In the genomic region with DNA sequence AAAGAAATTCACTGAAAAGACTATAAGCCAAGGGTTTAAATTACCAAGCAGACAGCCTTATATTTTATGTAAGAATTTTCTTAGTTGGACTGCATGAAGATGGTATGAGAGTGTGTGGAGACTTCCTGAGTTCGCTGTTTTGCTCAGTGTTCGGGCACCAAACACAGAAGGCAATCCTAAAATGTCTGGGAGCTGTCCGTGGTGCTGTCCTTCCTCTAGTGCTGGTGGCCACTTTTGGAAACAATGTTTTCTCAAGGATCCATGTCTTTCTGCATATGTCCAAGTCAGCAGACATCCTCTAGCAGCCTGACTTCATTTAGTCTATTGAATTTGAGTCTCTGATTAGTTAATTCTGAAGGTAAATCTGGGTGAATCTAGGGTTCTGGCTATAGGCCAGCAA, we compare ENCODE assay signal across 10 cellular contexts.
DNase-seq lines count a peak whose midpoint lies in the region; FAIRE-seq and TF ChIP-seq lines count a peak whose summit lies in the region.
"Had no signal": no experiment of that assay in that cellular context is flagged by ENCODE, and none has a peak within 500 bp of the region (broad histone marks: within the 10 kb centered on the region; RNA-seq: fewer than 3 reads in every experiment).

No MANE protein-coding gene starts in this region.

- no TSS peak for BruUV-seq in endothelial cell of umbilical vein (replicated peaks; lab: Mats Ljungman, UMichigan)

- no peak overlapping the region for H3K9ac ChIP-seq in endothelial cell of umbilical vein (replicated peaks; ENCODE audit: extremely low read depth, insufficient read depth, low read length)

- no peaks in the 10 kb centered on the region for H3K27me3 ChIP-seq in endothelial cell of umbilical vein (ENCODE audit: control insufficient read depth in 2 of 2, insufficient read depth in 2 of 2, low read length in 2 of 2)

- POLR2A ChIA-PET in activated CD4-positive, alpha-beta T cell treated with anti-CD3 and anti-CD28 coated beads, Interleukin-2, amount 10 ng/mL, durations not matched to agents 7 days and 5 days (lab: Charles Lee) = no interaction called here
- POLR2A ChIA-PET in endothelial cell of umbilical vein (lab: Charles Lee) = no interaction called here

- H3K27ac ChIP-seq in endothelial cell of umbilical vein (ENCODE audit: insufficient read depth, low read depth, low read length) = no peak overlapping the region

- dilution Hi-C loops in endothelial cell of umbilical vein (cut with MboI; ENCODE audit: extremely low pct_ligation_motif_present, low sequenced_read_pairs) = no loop called here

- H3K4me3 Mint-ChIP-seq in activated CD4-positive, alpha-beta T cell treated with anti-CD3 and anti-CD28 coated beads, Interleukin-2, amount 10 ng/mL, durations not matched to agents 7 days and 5 days = no peak overlapping the region
- H3K4me3 Mint-ChIP-seq: type B pancreatic cell had no signal

- H3K9me3 Mint-ChIP-seq in activated CD4-positive, alpha-beta T cell treated with anti-CD3 and anti-CD28 coated beads, Interleukin-2, amount 10 ng/mL, durations not matched to agents 7 days and 5 days = no peaks in the 10 kb centered on the region
- H3K9me3 Mint-ChIP-seq: type B pancreatic cell had no signal

- H3K27me3 Mint-ChIP-seq in activated CD4-positive, alpha-beta T cell treated with anti-CD3 and anti-CD28 coated beads, Interleukin-2, amount 10 ng/mL, durations not matched to agents 7 days and 5 days = peaks cover 6% of the 10 kb centered on the region

- H3K4me2 ChIP-seq in endothelial cell of umbilical vein (ENCODE audit: insufficient read depth, low read length) = no peak overlapping the region

- H3K4me3 ChIP-seq in endothelial cell of umbilical vein (replicated peaks in 1 of 3; ENCODE audit: insufficient read depth in 1 of 3, low read depth in 1 of 3, low read length in 3 of 3) = no peak overlapping the region

- H3K9me3 ChIP-seq in endothelial cell of umbilical vein (replicated peaks; ENCODE audit: control insufficient read depth, insufficient read depth, low read length) = no peaks in the 10 kb centered on the region

- no peaks in the 10 kb centered on the region for H3K36me3 Mint-ChIP-seq in activated CD4-positive, alpha-beta T cell treated with anti-CD3 and anti-CD28 coated beads, Interleukin-2, amount 10 ng/mL, durations not matched to agents 7 days and 5 days (ENCODE audit: low read depth)
- H3K36me3 Mint-ChIP-seq: type B pancreatic cell had no signal

- no peaks in the 10 kb centered on the region for H4K20me1 ChIP-seq in endothelial cell of umbilical vein (replicated peaks; ENCODE audit: control insufficient read depth, extremely low read depth, insufficient read depth, low read length)

- no peaks in the 10 kb centered on the region for H3K79me2 ChIP-seq in endothelial cell of umbilical vein (ENCODE audit: control insufficient read depth, insufficient read depth, low read length)

- no peaks in the 10 kb centered on the region for H3K4me1 ChIP-seq in endothelial cell of umbilical vein (ENCODE audit: control insufficient read depth, extremely low read depth, insufficient read depth, low read length)

- no peak for TF ChIP-seq CTCF in endothelial cell of umbilical vein (IDR thresholded peaks at IDR 0.05; ENCODE audit: extremely low read depth in 1 of 2, insufficient read depth in 1 of 2, low read depth in 1 of 2, low read length in 2 of 2)

- H2AFZ ChIP-seq in endothelial cell of umbilical vein (ENCODE audit: low read depth, low read length) = no peak overlapping the region

- CTCF ChIA-PET in activated CD4-positive, alpha-beta T cell treated with anti-CD3 and anti-CD28 coated beads, Interleukin-2, amount 10 ng/mL, durations not matched to agents 7 days and 5 days (lab: Charles Lee) = interaction anchor here (0.6 kb wide), 1 partner anchor 35 kb away, joined by 3 read pairs; no protein-coding TSS in a partner anchor
- CTCF ChIA-PET in endothelial cell of umbilical vein (lab: Charles Lee) = interaction anchor here (0.7 to 0.9 kb wide), 2 partner anchors 21 to 25 kb away, joined by 3 to 4 read pairs; no protein-coding TSS in a partner anchor

- TF ChIP-seq POLR2A in endothelial cell of umbilical vein (IDR thresholded peaks at IDR 0.05; ENCODE audit: low read depth, low read length) = no peak

- H3K36me3 ChIP-seq in endothelial cell of umbilical vein (ENCODE audit: control insufficient read depth in 2 of 2, extremely low read depth in 1 of 2, insufficient read depth in 2 of 2, low read length in 2 of 2) = no peaks in the 10 kb centered on the region

- H3K27ac Mint-ChIP-seq in activated CD4-positive, alpha-beta T cell treated with anti-CD3 and anti-CD28 coated beads, Interleukin-2, amount 10 ng/mL, durations not matched to agents 7 days and 5 days = no peak overlapping the region
- H3K27ac Mint-ChIP-seq: type B pancreatic cell had no signal

- intact Hi-C loops in endothelial cell of umbilical vein (cut with micrococcal nuclease) = no loop called here

- peak; percentile 45 for DNase-seq in activated CD4-positive, alpha-beta T cell treated with anti-CD3 and anti-CD28 coated beads, Interleukin-2, amount 10 ng/mL, durations not matched to agents 7 days and 5 days
- no peak for DNase-seq in activated CD4-positive, alpha-beta T cell treated with anti-CD3 and anti-CD28 coated beads, Interleukin-2, amount 50 U/mL, for 1 hour
- DNase-seq in OCI-M2 (lab: John Stamatoyannopoulos, UW; ENCODE audit: unreplicated experiment) (peak; percentile 6), endothelial cell of umbilical vein (ENCODE audit: low read depth, low spot score) (peak; percentile 22), retina (peak; percentile 39), GM19240 (ENCODE audit: insufficient read length, low spot score) (no peak), NCI-H2196 (lab: John Stamatoyannopoulos, UW; ENCODE audit: unreplicated experiment) (no peak)
- no peak for DNase-seq in effector CD4-positive, alpha-beta T cell

- peak; percentile 8 for FAIRE-seq in endothelial cell of umbilical vein (lab: Jason Lieb, UNC)
- FAIRE-seq: RCC 7860 had no signal

- H3K9me1 ChIP-seq in endothelial cell of umbilical vein (replicated peaks; ENCODE audit: control insufficient read depth, extremely low read depth, insufficient read depth, low read length) = no peaks in the 10 kb centered on the region

- peaks cover 9% of the 10 kb centered on the region for H3K4me1 Mint-ChIP-seq in activated CD4-positive, alpha-beta T cell treated with anti-CD3 and anti-CD28 coated beads, Interleukin-2, amount 10 ng/mL, durations not matched to agents 7 days and 5 days

TF ChIP-seq in endothelial cell of umbilical vein, 7 proteins besides CTCF, POLR2A, EP300 and RAD21:
- TF ChIP-seq MYC (IDR thresholded peaks at IDR 0.05; ENCODE audit: low read depth, low read length) = no peak
- TF ChIP-seq FOS (IDR thresholded peaks at IDR 0.05; ENCODE audit: borderline replicate concordance, insufficient read depth, low read length) = no peak
- no peak for TF ChIP-seq GATA2 (IDR thresholded peaks at IDR 0.05; ENCODE audit: insufficient read depth, insufficient read length, low read depth, low read length)
- TF ChIP-seq, protein P1, sequence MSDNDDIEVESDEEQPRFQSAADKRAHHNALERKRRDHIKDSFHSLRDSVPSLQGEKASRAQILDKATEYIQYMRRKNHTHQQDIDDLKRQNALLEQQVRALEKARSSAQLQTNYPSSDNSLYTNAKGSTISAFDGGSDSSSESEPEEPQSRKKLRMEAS (IDR thresholded peaks at IDR 0.05; ENCODE audit: insufficient read depth, insufficient read length) = no peak
- no peak for TF ChIP-seq POLR2AphosphoS5 (IDR thresholded peaks at IDR 0.05; ENCODE audit: insufficient read depth, low read depth, low read length)
- TF ChIP-seq JUN (IDR thresholded peaks at IDR 0.05; ENCODE audit: borderline replicate concordance, insufficient read depth, insufficient read length, low read depth) = no peak
- no peak for TF ChIP-seq EZH2 (IDR thresholded peaks at IDR 0.05; ENCODE audit: borderline replicate concordance, low read depth, low read length, severe bottlenecking)

Comparison
In these comparisons a context has a peak if more than half of its experiments do, and no peak if none do; other contexts are left out.
1. DNase-seq: peak in activated CD4-positive, alpha-beta T cell treated with anti-CD3 and anti-CD28 coated beads, Interleukin-2, amount 10 ng/mL, durations not matched to agents 7 days and 5 days (single experiment), OCI-M2 (single experiment), endothelial cell of umbilical vein (single experiment) and retina (single experiment); none in activated CD4-positive, alpha-beta T cell treated with anti-CD3 and anti-CD28 coated beads, Interleukin-2, amount 50 U/mL, for 1 hour (single experiment), GM19240 (single experiment), NCI-H2196 (single experiment) and effector CD4-positive, alpha-beta T cell (single experiment).